Comparison of ENCODE assay signal across 1 cellular context in the genomic region with DNA sequence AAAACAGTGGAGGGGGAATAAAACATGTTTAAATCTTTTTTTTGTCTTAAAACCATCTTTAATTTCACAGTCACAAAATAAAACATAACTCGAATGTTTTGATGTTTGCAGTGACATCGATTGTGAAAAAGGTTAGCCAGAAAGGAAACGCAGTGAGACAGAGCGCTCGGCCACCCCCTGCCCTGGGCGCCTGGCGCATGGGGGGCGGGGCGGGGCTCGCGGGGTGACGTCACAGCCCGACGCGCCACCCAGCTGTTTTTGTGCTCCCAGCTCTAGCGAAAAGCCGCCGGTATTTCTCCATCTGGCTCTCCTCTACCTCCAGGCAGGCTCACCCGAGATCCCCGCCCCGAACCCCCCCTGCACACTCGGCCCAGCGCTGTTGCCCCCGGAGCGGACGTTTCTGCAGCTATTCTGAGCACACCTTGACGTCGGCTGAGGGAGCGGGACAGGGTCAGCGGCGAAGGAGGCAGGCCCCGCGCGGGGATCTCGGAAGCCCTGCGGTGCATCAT.
A peak's percentile ranks its signal among the peaks of the same experiment; 100 is the strongest.
TF ChIP-seq lines count a peak whose summit lies in the region.

A gene (plus strand): TSS at position 255 of the 509 bp plus-strand sequence. CDS start 253 bp downstream, at position 508.

TF ChIP-seq in K562, 482 proteins besides CTCF, POLR2A, EP300 and RAD21 (continued from another document and continues in another):
- TF ChIP-seq, protein P1, sequence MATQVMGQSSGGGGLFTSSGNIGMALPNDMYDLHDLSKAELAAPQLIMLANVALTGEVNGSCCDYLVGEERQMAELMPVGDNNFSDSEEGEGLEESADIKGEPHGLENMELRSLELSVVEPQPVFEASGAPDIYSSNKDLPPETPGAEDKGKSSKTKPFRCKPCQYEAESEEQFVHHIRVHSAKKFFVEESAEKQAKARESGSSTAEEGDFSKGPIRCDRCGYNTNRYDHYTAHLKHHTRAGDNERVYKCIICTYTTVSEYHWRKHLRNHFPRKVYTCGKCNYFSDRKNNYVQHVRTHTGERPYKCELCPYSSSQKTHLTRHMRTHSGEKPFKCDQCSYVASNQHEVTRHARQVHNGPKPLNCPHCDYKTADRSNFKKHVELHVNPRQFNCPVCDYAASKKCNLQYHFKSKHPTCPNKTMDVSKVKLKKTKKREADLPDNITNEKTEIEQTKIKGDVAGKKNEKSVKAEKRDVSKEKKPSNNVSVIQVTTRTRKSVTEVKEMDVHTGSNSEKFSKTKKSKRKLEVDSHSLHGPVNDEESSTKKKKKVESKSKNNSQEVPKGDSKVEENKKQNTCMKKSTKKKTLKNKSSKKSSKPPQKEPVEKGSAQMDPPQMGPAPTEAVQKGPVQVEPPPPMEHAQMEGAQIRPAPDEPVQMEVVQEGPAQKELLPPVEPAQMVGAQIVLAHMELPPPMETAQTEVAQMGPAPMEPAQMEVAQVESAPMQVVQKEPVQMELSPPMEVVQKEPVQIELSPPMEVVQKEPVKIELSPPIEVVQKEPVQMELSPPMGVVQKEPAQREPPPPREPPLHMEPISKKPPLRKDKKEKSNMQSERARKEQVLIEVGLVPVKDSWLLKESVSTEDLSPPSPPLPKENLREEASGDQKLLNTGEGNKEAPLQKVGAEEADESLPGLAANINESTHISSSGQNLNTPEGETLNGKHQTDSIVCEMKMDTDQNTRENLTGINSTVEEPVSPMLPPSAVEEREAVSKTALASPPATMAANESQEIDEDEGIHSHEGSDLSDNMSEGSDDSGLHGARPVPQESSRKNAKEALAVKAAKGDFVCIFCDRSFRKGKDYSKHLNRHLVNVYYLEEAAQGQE (CRISPR knock-in tag; IDR thresholded peaks at IDR 0.05; ENCODE audit: low read depth), result no peak
- TF ChIP-seq NR2C2 (CRISPR knock-in tag; IDR thresholded peaks at IDR 0.05), result no peak
- no peak; the same call in 1 of the 2 replicates for TF ChIP-seq NR2C2 (tag; IDR thresholded peaks at IDR 0.05)
- no peak for TF ChIP-seq CEBPB (tag; IDR thresholded peaks at IDR 0.05)
- TF ChIP-seq, protein P2, sequence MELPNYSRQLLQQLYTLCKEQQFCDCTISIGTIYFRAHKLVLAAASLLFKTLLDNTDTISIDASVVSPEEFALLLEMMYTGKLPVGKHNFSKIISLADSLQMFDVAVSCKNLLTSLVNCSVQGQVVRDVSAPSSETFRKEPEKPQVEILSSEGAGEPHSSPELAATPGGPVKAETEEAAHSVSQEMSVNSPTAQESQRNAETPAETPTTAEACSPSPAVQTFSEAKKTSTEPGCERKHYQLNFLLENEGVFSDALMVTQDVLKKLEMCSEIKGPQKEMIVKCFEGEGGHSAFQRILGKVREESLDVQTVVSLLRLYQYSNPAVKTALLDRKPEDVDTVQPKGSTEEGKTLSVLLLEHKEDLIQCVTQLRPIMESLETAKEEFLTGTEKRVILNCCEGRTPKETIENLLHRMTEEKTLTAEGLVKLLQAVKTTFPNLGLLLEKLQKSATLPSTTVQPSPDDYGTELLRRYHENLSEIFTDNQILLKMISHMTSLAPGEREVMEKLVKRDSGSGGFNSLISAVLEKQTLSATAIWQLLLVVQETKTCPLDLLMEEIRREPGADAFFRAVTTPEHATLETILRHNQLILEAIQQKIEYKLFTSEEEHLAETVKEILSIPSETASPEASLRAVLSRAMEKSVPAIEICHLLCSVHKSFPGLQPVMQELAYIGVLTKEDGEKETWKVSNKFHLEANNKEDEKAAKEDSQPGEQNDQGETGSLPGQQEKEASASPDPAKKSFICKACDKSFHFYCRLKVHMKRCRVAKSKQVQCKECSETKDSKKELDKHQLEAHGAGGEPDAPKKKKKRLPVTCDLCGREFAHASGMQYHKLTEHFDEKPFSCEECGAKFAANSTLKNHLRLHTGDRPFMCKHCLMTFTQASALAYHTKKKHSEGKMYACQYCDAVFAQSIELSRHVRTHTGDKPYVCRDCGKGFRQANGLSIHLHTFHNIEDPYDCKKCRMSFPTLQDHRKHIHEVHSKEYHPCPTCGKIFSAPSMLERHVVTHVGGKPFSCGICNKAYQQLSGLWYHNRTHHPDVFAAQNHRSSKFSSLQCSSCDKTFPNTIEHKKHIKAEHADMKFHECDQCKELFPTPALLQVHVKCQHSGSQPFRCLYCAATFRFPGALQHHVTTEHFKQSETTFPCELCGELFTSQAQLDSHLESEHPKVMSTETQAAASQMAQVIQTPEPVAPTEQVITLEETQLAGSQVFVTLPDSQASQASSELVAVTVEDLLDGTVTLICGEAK (IDR thresholded peaks at IDR 0.05), result no peak
- TF ChIP-seq, protein P2 (CRISPR knock-in tag; IDR thresholded peaks at IDR 0.05), result no peak
- TF ChIP-seq MAZ (CRISPR knock-in tag; conservative IDR thresholded peaks at IDR 0.05 in 1 of 2, IDR thresholded peaks at IDR 0.05 in 1 of 2), result peak; percentile 3 to 25; a peak in 1 of 4 replicates
- no peak for TF ChIP-seq RBM34 (IDR thresholded peaks at IDR 0.05; ENCODE audit: borderline replicate concordance, insufficient read depth, low read length)
- no peak for TF ChIP-seq ILF3 (IDR thresholded peaks at IDR 0.05; ENCODE audit: borderline replicate concordance)
- peak in 1 of 2 experiments; percentile 36; a peak in 2 of 4 replicates for TF ChIP-seq HDAC1 (IDR thresholded peaks at IDR 0.05)
- TF ChIP-seq CHD4 (IDR thresholded peaks at IDR 0.05; ENCODE audit: insufficient read depth, insufficient replicate concordance, low read depth, low read length, poor library complexity, severe bottlenecking), result no peak
- no peak for TF ChIP-seq YBX1 (IDR thresholded peaks at IDR 0.05)
- TF ChIP-seq CBX8 (IDR thresholded peaks at IDR 0.05; ENCODE audit: borderline replicate concordance, extremely low read depth, low read depth, low read length, poor library complexity, severe bottlenecking), result no peak
- TF ChIP-seq ZNF766 (CRISPR knock-in tag; conservative IDR thresholded peaks at IDR 0.05), result no peak
- no peak for TF ChIP-seq BRCA1 (IDR thresholded peaks at IDR 0.05)
- TF ChIP-seq BRCA1 (CRISPR knock-in tag; IDR thresholded peaks at IDR 0.05), result no peak
- no peak for TF ChIP-seq ZBTB17 (CRISPR knock-in tag; IDR thresholded peaks at IDR 0.05)
- no peak for TF ChIP-seq TCF7L2 (IDR thresholded peaks at IDR 0.05; ENCODE audit: low read depth, low read length)
- TF ChIP-seq, protein P3, sequence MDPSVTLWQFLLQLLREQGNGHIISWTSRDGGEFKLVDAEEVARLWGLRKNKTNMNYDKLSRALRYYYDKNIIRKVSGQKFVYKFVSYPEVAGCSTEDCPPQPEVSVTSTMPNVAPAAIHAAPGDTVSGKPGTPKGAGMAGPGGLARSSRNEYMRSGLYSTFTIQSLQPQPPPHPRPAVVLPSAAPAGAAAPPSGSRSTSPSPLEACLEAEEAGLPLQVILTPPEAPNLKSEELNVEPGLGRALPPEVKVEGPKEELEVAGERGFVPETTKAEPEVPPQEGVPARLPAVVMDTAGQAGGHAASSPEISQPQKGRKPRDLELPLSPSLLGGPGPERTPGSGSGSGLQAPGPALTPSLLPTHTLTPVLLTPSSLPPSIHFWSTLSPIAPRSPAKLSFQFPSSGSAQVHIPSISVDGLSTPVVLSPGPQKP (CRISPR knock-in tag; IDR thresholded peaks at IDR 0.05), result no peak
- no peak for TF ChIP-seq OTX1 (CRISPR knock-in tag; IDR thresholded peaks at IDR 0.05)
- TF ChIP-seq, protein P4, sequence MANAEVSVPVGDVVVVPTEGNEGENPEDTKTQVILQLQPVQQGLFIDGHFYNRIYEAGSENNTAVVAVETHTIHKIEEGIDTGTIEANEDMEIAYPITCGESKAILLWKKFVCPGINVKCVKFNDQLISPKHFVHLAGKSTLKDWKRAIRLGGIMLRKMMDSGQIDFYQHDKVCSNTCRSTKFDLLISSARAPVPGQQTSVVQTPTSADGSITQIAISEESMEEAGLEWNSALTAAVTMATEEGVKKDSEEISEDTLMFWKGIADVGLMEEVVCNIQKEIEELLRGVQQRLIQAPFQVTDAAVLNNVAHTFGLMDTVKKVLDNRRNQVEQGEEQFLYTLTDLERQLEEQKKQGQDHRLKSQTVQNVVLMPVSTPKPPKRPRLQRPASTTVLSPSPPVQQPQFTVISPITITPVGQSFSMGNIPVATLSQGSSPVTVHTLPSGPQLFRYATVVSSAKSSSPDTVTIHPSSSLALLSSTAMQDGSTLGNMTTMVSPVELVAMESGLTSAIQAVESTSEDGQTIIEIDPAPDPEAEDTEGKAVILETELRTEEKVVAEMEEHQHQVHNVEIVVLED (CRISPR knock-in tag; IDR thresholded peaks at IDR 0.05), result no peak
- TF ChIP-seq HEY1 (CRISPR knock-in tag; IDR thresholded peaks at IDR 0.05; ENCODE audit: borderline replicate concordance), result no peak
- TF ChIP-seq, protein P5, sequence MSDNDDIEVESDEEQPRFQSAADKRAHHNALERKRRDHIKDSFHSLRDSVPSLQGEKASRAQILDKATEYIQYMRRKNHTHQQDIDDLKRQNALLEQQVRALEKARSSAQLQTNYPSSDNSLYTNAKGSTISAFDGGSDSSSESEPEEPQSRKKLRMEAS (CRISPR knock-in tag; IDR thresholded peaks at IDR 0.05), result no peak
- TF ChIP-seq, protein P6, sequence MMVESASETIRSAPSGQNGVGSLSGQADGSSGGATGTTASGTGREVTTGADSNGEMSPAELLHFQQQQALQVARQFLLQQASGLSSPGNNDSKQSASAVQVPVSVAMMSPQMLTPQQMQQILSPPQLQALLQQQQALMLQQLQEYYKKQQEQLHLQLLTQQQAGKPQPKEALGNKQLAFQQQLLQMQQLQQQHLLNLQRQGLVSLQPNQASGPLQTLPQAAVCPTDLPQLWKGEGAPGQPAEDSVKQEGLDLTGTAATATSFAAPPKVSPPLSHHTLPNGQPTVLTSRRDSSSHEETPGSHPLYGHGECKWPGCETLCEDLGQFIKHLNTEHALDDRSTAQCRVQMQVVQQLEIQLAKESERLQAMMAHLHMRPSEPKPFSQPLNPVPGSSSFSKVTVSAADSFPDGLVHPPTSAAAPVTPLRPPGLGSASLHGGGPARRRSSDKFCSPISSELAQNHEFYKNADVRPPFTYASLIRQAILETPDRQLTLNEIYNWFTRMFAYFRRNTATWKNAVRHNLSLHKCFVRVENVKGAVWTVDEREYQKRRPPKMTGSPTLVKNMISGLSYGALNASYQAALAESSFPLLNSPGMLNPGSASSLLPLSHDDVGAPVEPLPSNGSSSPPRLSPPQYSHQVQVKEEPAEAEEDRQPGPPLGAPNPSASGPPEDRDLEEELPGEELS (CRISPR knock-in tag; IDR thresholded peaks at IDR 0.05; ENCODE audit: borderline replicate concordance), result no peak
- TF ChIP-seq NR2C1 (IDR thresholded peaks at IDR 0.05), result no peak
- TF ChIP-seq NR2C1 (tag; IDR thresholded peaks at IDR 0.05), result no peak
- TF ChIP-seq ZBTB8A (IDR thresholded peaks at IDR 0.05; ENCODE audit: partially characterized antibody), result no peak
- TF ChIP-seq NFIX (CRISPR knock-in tag; IDR thresholded peaks at IDR 0.05; ENCODE audit: low read depth), result no peak
- no peak for TF ChIP-seq POLR2AphosphoS2 (IDR thresholded peaks at IDR 0.05; ENCODE audit: low read length)
- TF ChIP-seq TAF15 (IDR thresholded peaks at IDR 0.05; ENCODE audit: low read depth, low read length), result no peak
- no peak for TF ChIP-seq POU5F1 (IDR thresholded peaks at IDR 0.05; ENCODE audit: borderline replicate concordance, low read depth, low read length, partially characterized antibody)
- peak; percentile 57 for TF ChIP-seq ATF1 (CRISPR knock-in tag; IDR thresholded peaks at IDR 0.05)
- peak; percentile 96 for TF ChIP-seq ATF1 (tag; IDR thresholded peaks at IDR 0.05)
- TF ChIP-seq BACH1 (tag; IDR thresholded peaks at IDR 0.05), result no peak
- no peak for TF ChIP-seq ZNF274 (IDR thresholded peaks at IDR 0.05; ENCODE audit: borderline replicate concordance, low read depth, low read length)
- no peak for TF ChIP-seq GTF2A2 (tag; IDR thresholded peaks at IDR 0.05)
- no peak for TF ChIP-seq RBM22 (IDR thresholded peaks at IDR 0.05; ENCODE audit: low read depth, low read length, poor library complexity, severe bottlenecking)
- TF ChIP-seq ESRRA (IDR thresholded peaks at IDR 0.05; ENCODE audit: borderline replicate concordance, low read depth), result no peak
- TF ChIP-seq KAT7 (CRISPR knock-in tag; IDR thresholded peaks at IDR 0.05; ENCODE audit: borderline replicate concordance), result no peak
- TF ChIP-seq ZNF316 (IDR thresholded peaks at IDR 0.05), result no peak
- peak; percentile 19; the same call in 1 of the 2 replicates for TF ChIP-seq TAF7 (tag; IDR thresholded peaks at IDR 0.05)
- no peak for TF ChIP-seq ZNF384 (IDR thresholded peaks at IDR 0.05; ENCODE audit: low read depth, low read length)
- peak; percentile 83 for TF ChIP-seq ATF7 (IDR thresholded peaks at IDR 0.05)
- TF ChIP-seq, protein P7, sequence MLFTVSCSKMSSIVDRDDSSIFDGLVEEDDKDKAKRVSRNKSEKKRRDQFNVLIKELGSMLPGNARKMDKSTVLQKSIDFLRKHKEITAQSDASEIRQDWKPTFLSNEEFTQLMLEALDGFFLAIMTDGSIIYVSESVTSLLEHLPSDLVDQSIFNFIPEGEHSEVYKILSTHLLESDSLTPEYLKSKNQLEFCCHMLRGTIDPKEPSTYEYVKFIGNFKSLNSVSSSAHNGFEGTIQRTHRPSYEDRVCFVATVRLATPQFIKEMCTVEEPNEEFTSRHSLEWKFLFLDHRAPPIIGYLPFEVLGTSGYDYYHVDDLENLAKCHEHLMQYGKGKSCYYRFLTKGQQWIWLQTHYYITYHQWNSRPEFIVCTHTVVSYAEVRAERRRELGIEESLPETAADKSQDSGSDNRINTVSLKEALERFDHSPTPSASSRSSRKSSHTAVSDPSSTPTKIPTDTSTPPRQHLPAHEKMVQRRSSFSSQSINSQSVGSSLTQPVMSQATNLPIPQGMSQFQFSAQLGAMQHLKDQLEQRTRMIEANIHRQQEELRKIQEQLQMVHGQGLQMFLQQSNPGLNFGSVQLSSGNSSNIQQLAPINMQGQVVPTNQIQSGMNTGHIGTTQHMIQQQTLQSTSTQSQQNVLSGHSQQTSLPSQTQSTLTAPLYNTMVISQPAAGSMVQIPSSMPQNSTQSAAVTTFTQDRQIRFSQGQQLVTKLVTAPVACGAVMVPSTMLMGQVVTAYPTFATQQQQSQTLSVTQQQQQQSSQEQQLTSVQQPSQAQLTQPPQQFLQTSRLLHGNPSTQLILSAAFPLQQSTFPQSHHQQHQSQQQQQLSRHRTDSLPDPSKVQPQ (CRISPR knock-in tag; IDR thresholded peaks at IDR 0.05; ENCODE audit: borderline replicate concordance), result no peak
